Comparison of ENCODE assay signal across 8 cellular contexts in the genomic region with DNA sequence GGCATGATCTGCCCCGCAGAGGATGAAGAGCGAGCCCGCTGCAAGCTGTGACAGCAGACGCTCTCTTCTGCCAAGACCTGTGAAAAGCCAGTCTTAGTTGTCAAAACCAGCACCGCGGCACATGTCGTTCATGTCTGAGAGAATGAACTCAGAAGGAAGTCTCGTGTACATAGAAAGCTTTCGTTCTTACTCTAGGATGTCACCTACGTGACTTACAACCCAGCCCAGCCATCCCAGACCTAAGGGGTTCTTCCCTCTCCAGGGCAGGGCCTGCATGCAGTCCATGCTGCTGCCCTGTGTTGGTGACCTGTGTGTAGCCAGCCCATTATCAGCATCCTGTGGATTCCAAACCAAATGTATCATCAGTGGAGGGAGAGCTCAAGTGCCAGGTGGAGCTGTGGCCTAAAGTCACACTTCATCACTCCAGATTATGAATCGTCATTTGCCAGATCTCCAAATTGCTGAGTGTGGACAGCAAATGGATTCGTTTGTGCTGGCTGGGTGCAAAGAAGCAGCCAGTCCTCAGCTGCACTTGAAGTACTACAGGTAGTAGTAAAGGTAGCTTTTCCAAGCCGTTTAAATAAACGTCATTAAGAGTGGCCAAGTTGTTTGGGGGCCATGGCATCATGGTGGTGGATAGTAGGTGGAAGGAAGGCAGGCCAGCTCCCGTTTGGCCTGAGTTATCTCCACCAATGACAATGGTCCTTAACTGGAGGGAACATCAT.
DNase-seq lines count a peak whose midpoint lies in the region; ATAC-seq lines count a peak whose summit lies in the region.

No MANE protein-coding gene starts in this region.

- ATAC-seq in GM21737 (IDR thresholded peaks at IDR 0.05; ENCODE audit: unreplicated experiment) = peak; percentile 57
- peak; percentile 78 for ATAC-seq in activated CD4-positive, alpha-beta T cell treated with anti-CD3 and anti-CD28 coated beads for 36 hours
- peak; percentile 86 to 87 for ATAC-seq in left cardiac atrium

- peaks cover 7% of the 10 kb centered on the region for H3K36me3 ChIP-seq in CD4-positive, alpha-beta memory T cell (ENCODE audit: insufficient read depth, low read length)

- peaks cover 0 to 2% (median 0%) of the 10 kb centered on the region in 8 donors for H3K9me3 Mint-ChIP-seq in CD4-positive, alpha-beta memory T cell
- H3K9me3 Mint-ChIP-seq in activated CD4-positive, alpha-beta T cell treated with anti-CD3 and anti-CD28 coated beads for 36 hours (ENCODE audit: low read depth) = no peaks in the 10 kb centered on the region

- H3K4me3 ChIP-seq in CD4-positive, alpha-beta memory T cell (ENCODE audit: low read length in 2 of 2) = peak overlapping the region in 1 of 2 donors; percentile 0

- H3K4me1 ChIP-seq in CD4-positive, alpha-beta memory T cell (ENCODE audit: insufficient read depth, low read length) = peaks cover 87% of the 10 kb centered on the region

- peaks cover 70 to 97% (median 87%) of the 10 kb centered on the region in 4 donors for H3K4me1 Mint-ChIP-seq in CD4-positive, alpha-beta memory T cell
- peaks cover 89% of the 10 kb centered on the region for H3K4me1 Mint-ChIP-seq in activated CD4-positive, alpha-beta T cell treated with anti-CD3 and anti-CD28 coated beads for 36 hours

- H3K27me3 Mint-ChIP-seq in CD4-positive, alpha-beta memory T cell = no peaks in the 10 kb centered on the region
- no peaks in the 10 kb centered on the region for H3K27me3 Mint-ChIP-seq in activated CD4-positive, alpha-beta T cell treated with anti-CD3 and anti-CD28 coated beads for 36 hours

- POLR2A ChIA-PET in CD4-positive, alpha-beta memory T cell (lab: Charles Lee; ENCODE audit: partially characterized antibody) = interaction anchor here (0.7 to 11.1 kb wide), 31 partner anchors 9 to 277 kb away, joined by 3 to 350 read pairs (median 7); a partner anchor contains a TSS
- POLR2A ChIA-PET in activated CD4-positive, alpha-beta T cell treated with anti-CD3 and anti-CD28 coated beads for 36 hours (lab: Charles Lee) = interaction anchor here (0.5 to 2.6 kb wide), 10 partner anchors 10 to 165 kb away, joined by 3 to 16 read pairs (median 4); no protein-coding TSS in a partner anchor

- CTCF ChIA-PET in CD4-positive, alpha-beta memory T cell (lab: Charles Lee; ENCODE audit: partially characterized antibody) = interaction anchor here (0.9 to 14.1 kb wide), 15 partner anchors 10 to 215 kb away, joined by 3 to 315 read pairs (median 9); a partner anchor contains a TSS
- CTCF ChIA-PET in activated CD4-positive, alpha-beta T cell treated with anti-CD3 and anti-CD28 coated beads for 36 hours (lab: Charles Lee) = interaction anchor here (0.7 to 6.6 kb wide), 26 partner anchors 9 to 421 kb away, joined by 3 to 56 read pairs (median 4); a partner anchor contains a TSS

- peak overlapping the region in 7 of 8 donors; percentile 61 to 89 (median 73) for H3K4me3 Mint-ChIP-seq in CD4-positive, alpha-beta memory T cell
- H3K4me3 Mint-ChIP-seq in activated CD4-positive, alpha-beta T cell treated with anti-CD3 and anti-CD28 coated beads for 36 hours = no peak overlapping the region

- no peaks in the 10 kb centered on the region for H3K27me3 ChIP-seq in CD4-positive, alpha-beta memory T cell (ENCODE audit: insufficient read depth, low read length)

- no peaks in the 10 kb centered on the region for H3K9me3 ChIP-seq in CD4-positive, alpha-beta memory T cell (ENCODE audit: control insufficient read depth in 1 of 2, low read length in 2 of 2)

- DNase-seq in CD4-positive, alpha-beta memory T cell = peak in 4 of 5 donors; percentile 52 to 67 (median 61)
- DNase-seq in activated CD4-positive, alpha-beta T cell treated with anti-CD3 and anti-CD28 coated beads for 36 hours = peak; percentile 89
- DNase-seq in left cardiac atrium (no peak), superior temporal gyrus (ENCODE audit: extremely low spot score) (no peak), MV-4-11 (lab: John Stamatoyannopoulos, UW) (no peak), SW480 (ENCODE audit: low spot score) (no peak), DMS114 treated with DMSO at 0.1 percent for 48 hours (lab: John Stamatoyannopoulos, UW; ENCODE audit: unreplicated experiment) (no peak)

- H3K27ac Mint-ChIP-seq in CD4-positive, alpha-beta memory T cell = peak overlapping the region; percentile 92 to 99 (median 96)
- peak overlapping the region; percentile 96 for H3K27ac Mint-ChIP-seq in activated CD4-positive, alpha-beta T cell treated with anti-CD3 and anti-CD28 coated beads for 36 hours

- intact Hi-C loops in CD4-positive, alpha-beta memory T cell (cut with micrococcal nuclease) = loop anchor here (1.0 to 5.0 kb wide), 4 partner anchors 9 to 179 kb away; a partner anchor contains a TSS
- intact Hi-C loops in activated CD4-positive, alpha-beta T cell treated with anti-CD3 and anti-CD28 coated beads for 36 hours (cut with DNase I, micrococcal nuclease) = loop anchor here (1.0 to 5.0 kb wide), 6 partner anchors 10 to 116 kb away; a partner anchor contains a TSS
- intact Hi-C loops in left cardiac atrium (cut with DNase I) = loop anchor here in 1 of 2 donors (5.0 kb wide), 1 partner anchor 94 kb away; no protein-coding TSS in a partner anchor

- peak overlapping the region; percentile 51 for H3K27ac ChIP-seq in CD4-positive, alpha-beta memory T cell (ENCODE audit: low read depth, low read length)

- peaks cover 26 to 36% of the 10 kb centered on the region in 2 donors for H3K36me3 Mint-ChIP-seq in CD4-positive, alpha-beta memory T cell
- peaks cover 47% of the 10 kb centered on the region for H3K36me3 Mint-ChIP-seq in activated CD4-positive, alpha-beta T cell treated with anti-CD3 and anti-CD28 coated beads for 36 hours (ENCODE audit: low read depth)

Comparison
In these comparisons a context has a peak if more than half of its experiments do, and no peak if none do; other contexts are left out.
1. DNase-seq: peak in CD4-positive, alpha-beta memory T cell (4 of 5) and activated CD4-positive, alpha-beta T cell treated with anti-CD3 and anti-CD28 coated beads for 36 hours (single experiment); none in left cardiac atrium (single experiment), superior temporal gyrus (single experiment), MV-4-11 (single experiment), SW480 (single experiment) and DMS114 treated with DMSO at 0.1 percent for 48 hours (single experiment).
2. Peak in every context shown above with its lines, with median percentiles within 50 percentile points of each other: ATAC-seq.